Comparison of ENCODE assay signal across 14 cellular contexts in the genomic region with DNA sequence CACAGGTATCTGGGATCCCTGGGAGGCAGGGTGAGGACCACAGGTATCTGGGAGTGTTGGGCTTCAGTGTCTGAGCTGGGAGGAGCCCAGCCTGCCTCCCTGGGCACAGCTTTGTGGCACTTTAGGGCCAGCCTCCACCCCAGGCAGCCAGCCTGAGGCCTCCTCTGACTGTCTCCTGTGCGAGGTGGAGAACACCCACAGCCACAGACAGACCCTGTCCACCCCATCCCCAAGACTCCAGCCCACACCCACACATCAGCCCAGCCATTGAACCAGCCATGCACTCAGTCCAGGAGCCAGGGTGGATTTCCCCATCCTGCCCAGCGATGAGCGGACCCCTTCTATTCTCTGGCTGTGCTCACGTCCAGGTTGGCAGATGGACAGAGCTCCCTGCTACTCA. TPM values are rescaled to one million over a fixed set of nuclear protein-coding genes. Genes with fewer than 3 reads are reported as not detected.
DNase-seq lines count a peak whose midpoint lies in the region; ATAC-seq and TF ChIP-seq lines count a peak whose summit lies in the region.
"Had no signal": no experiment of that assay in that cellular context is flagged by ENCODE, and none has a peak within 500 bp of the region (broad histone marks: within the 10 kb centered on the region; RNA-seq: fewer than 3 reads in every experiment).

No MANE protein-coding gene starts in this region.

- H3K4me3 ChIP-seq in spleen, result no peak overlapping the region

- peaks cover 60% of the 10 kb centered on the region for H3K4me1 Mint-ChIP-seq in activated CD8-positive, alpha-beta memory T cell treated with anti-CD3 and anti-CD28 coated beads, Interleukin-2, amount 10 ng/mL, durations not matched to agents 7 days and 5 days
- H3K4me1 Mint-ChIP-seq in dendritic cell treated with granulocyte-macrophage colony-stimulating factor and Interleukin-4, amounts not matched to agents 40 ng/mL and 50 ng/mL, for 4 days (ENCODE audit: low read depth), result peaks cover 98% of the 10 kb centered on the region

- intact Hi-C loops in dendritic cell treated with granulocyte-macrophage colony-stimulating factor and Interleukin-4, amounts not matched to agents 40 ng/mL and 50 ng/mL, for 4 days (cut with micrococcal nuclease), result loop anchor here (5.0 kb wide), 1 partner anchor 37 kb away; no protein-coding TSS in a partner anchor
- intact Hi-C loops in spleen (cut with DNase I; ENCODE audit: low total_unique reads) (no loop called here), left ventricle myocardium superior (cut with micrococcal nuclease) (no loop called here)

- H3K36me3 Mint-ChIP-seq in activated CD8-positive, alpha-beta memory T cell treated with anti-CD3 and anti-CD28 coated beads, Interleukin-2, amount 10 ng/mL, durations not matched to agents 7 days and 5 days, result peaks cover 12% of the 10 kb centered on the region
- peaks cover 6% of the 10 kb centered on the region for H3K36me3 Mint-ChIP-seq in dendritic cell treated with granulocyte-macrophage colony-stimulating factor and Interleukin-4, amounts not matched to agents 40 ng/mL and 50 ng/mL, for 4 days (ENCODE audit: low read depth)

- no peak for TF ChIP-seq CTCF in spleen (IDR thresholded peaks at IDR 0.05 in 8 of 11, conservative IDR thresholded peaks at IDR 0.05 in 3 of 11)

- TF ChIP-seq POLR2A in GM19193 (IDR thresholded peaks at IDR 0.05; ENCODE audit: extremely low read depth, insufficient read depth, insufficient read length), result peak; percentile 47
- no peak for TF ChIP-seq POLR2A in spleen (IDR thresholded peaks at IDR 0.05)

- WGBS in spleen, 5 donors, result 88 to 100% (median 90%) methylated on average over 1 to 4 of the region's 4 CpGs

- no peak overlapping the region for H3K4me3 Mint-ChIP-seq in activated CD8-positive, alpha-beta memory T cell treated with anti-CD3 and anti-CD28 coated beads, Interleukin-2, amount 10 ng/mL, durations not matched to agents 7 days and 5 days
- H3K4me3 Mint-ChIP-seq in dendritic cell treated with granulocyte-macrophage colony-stimulating factor and Interleukin-4, amounts not matched to agents 40 ng/mL and 50 ng/mL, for 4 days, result no peak overlapping the region

- H3K4me1 ChIP-seq in spleen, result peaks cover 39 to 100% (median 82%) of the 10 kb centered on the region in 6 donors

- no peaks in the 10 kb centered on the region for H3K36me3 ChIP-seq in spleen

- no peaks in the 10 kb centered on the region for H3K27me3 ChIP-seq in spleen (replicated peaks in 1 of 7)

- peak overlapping the region; percentile 70 for H3K27ac Mint-ChIP-seq in activated CD8-positive, alpha-beta memory T cell treated with anti-CD3 and anti-CD28 coated beads, Interleukin-2, amount 10 ng/mL, durations not matched to agents 7 days and 5 days
- peak overlapping the region; percentile 93 for H3K27ac Mint-ChIP-seq in dendritic cell treated with granulocyte-macrophage colony-stimulating factor and Interleukin-4, amounts not matched to agents 40 ng/mL and 50 ng/mL, for 4 days

- ATAC-seq in activated CD8-positive, alpha-beta memory T cell treated with anti-CD3 and anti-CD28 coated beads, Interleukin-2, amount 10 ng/mL, durations not matched to agents 7 days and 5 days, result no peak
- ATAC-seq in left ventricle myocardium superior (no peak), GM18870 (IDR thresholded peaks at IDR 0.05; ENCODE audit: unreplicated experiment) (no peak)

- CTCF ChIA-PET in activated CD8-positive, alpha-beta memory T cell treated with anti-CD3 and anti-CD28 coated beads, Interleukin-2, amount 10 ng/mL, durations not matched to agents 7 days and 5 days (lab: Charles Lee), result interaction anchor here (1.0 to 1.5 kb wide), 4 partner anchors 12 to 33 kb away, joined by 3 to 5 read pairs (median 3); no protein-coding TSS in a partner anchor

- DNase-seq in activated CD8-positive, alpha-beta memory T cell treated with anti-CD3 and anti-CD28 coated beads, Interleukin-2, amount 10 ng/mL, durations not matched to agents 7 days and 5 days, result no peak
- DNase-seq in activated CD8-positive, alpha-beta memory T cell treated with anti-CD3 and anti-CD28 coated beads, Interleukin-2, amount 50 U/mL, for 4 hours, result no peak
- DNase-seq in spleen (peak; percentile 73), anterior cingulate cortex (lab: John Stamatoyannopoulos, UW) (no peak), left ventricle myocardium superior (no peak)
- DNase-seq: aorta, midbrain, MM.1S, NCI-H2081 treated with DMSO at 0.1 percent for 48 hours, NCI-H526 treated with DMSO at 0.1 percent for 48 hours had no signal

- no peaks in the 10 kb centered on the region for H3K9me3 Mint-ChIP-seq in activated CD8-positive, alpha-beta memory T cell treated with anti-CD3 and anti-CD28 coated beads, Interleukin-2, amount 10 ng/mL, durations not matched to agents 7 days and 5 days (ENCODE audit: low read depth)
- no peaks in the 10 kb centered on the region for H3K9me3 Mint-ChIP-seq in dendritic cell treated with granulocyte-macrophage colony-stimulating factor and Interleukin-4, amounts not matched to agents 40 ng/mL and 50 ng/mL, for 4 days

- peak overlapping the region in 6 of 8 donors; percentile 82 to 99 (median 94) for H3K27ac ChIP-seq in spleen
- H3K27ac ChIP-seq: VCaP had no signal

- no peaks in the 10 kb centered on the region for H3K27me3 Mint-ChIP-seq in activated CD8-positive, alpha-beta memory T cell treated with anti-CD3 and anti-CD28 coated beads, Interleukin-2, amount 10 ng/mL, durations not matched to agents 7 days and 5 days
- H3K27me3 Mint-ChIP-seq in dendritic cell treated with granulocyte-macrophage colony-stimulating factor and Interleukin-4, amounts not matched to agents 40 ng/mL and 50 ng/mL, for 4 days, result no peaks in the 10 kb centered on the region

- H3K9me3 ChIP-seq in spleen, result peaks cover 0 to 6% (median 0%) of the 10 kb centered on the region in 8 donors

RNA-seq across cellular contexts. Expression of a gene that starts 21.8 kb away (rescaled TPM):
- 100 to 1,000 TPM; 294 to 370 TPM for total RNA-seq in activated CD8-positive, alpha-beta memory T cell treated with anti-CD3 and anti-CD28 coated beads, Interleukin-2, amount 10 ng/mL, durations not matched to agents 7 days and 5 days
- 100 to 1,000 TPM; 142 to 233 (median 183) TPM for total RNA-seq in spleen
- polyA plus RNA-seq in spleen, result 10 to 100 TPM; 28.5 to 63.2 (median 36.8) TPM
- 13.0 TPM for total RNA-seq in left ventricle myocardium superior

Comparison
In these comparisons a context has a peak if more than half of its experiments do, and no peak if none do; other contexts are left out.
1. RNA of a gene that starts 21.8 kb away (total RNA-seq): 294 to 370 TPM in activated CD8-positive, alpha-beta memory T cell treated with anti-CD3 and anti-CD28 coated beads, Interleukin-2, amount 10 ng/mL, durations not matched to agents 7 days and 5 days and 142 to 233 TPM in spleen; 13.0 TPM in left ventricle myocardium superior (single experiment); every median in the first group is over 10 times any median in the second.